Comparison of ENCODE assay signal across 35 cellular contexts in genomic region chr12:107986183-107986582, GRCh38.
"Had no signal": no experiment of that assay in that cellular context is flagged by ENCODE, and none has a peak within 500 bp of the region (broad histone marks: within the 10 kb centered on the region; RNA-seq: fewer than 3 reads in every experiment).

No MANE protein-coding gene starts in this region.

- H3K4me3 ChIP-seq: MG63 had no signal

- DNase-seq: Karpas-422, Kasumi-1, MG63, MM.1S, MV-4-11, NCI-H1048, NCI-H1092, NCI-H1092 treated with DMSO at 0.1 percent for 48 hours, NCI-H1105, NCI-H1105 treated with DMSO at 0.1 percent for 48 hours, NCI-H1417, NCI-H1417 treated with DMSO at 0.1 percent for 48 hours, NCI-H1436, NCI-H1436 treated with DMSO at 0.1 percent for 48 hours, NCI-H146, NCI-H1694, NCI-H1694 treated with DMSO at 0.1 percent for 48 hours, NCI-H187, NCI-H187 treated with DMSO at 0.1 percent for 48 hours, NCI-H1930, NCI-H2029, NCI-H2029 treated with DMSO at 0.1 percent for 48 hours, NCI-H2081, NCI-H2081 treated with DMSO at 0.1 percent for 48 hours, NCI-H2107, NCI-H2171, NCI-H2171 treated with DMSO at 0.1 percent for 48 hours, NCI-H2227 treated with DMSO at 0.1 percent for 48 hours, NCI-H226, NCI-H345, NCI-H446, NCI-H446 treated with DMSO at 0.1 percent for 48 hours, NCI-H510A, NCI-H510A treated with DMSO at 0.1 percent for 48 hours, NCI-H524 had no signal

- H3K36me3 ChIP-seq: MG63 had no signal

- H3K9me3 ChIP-seq: MG63 had no signal
